Comparison of ENCODE assay signal across 1 cellular context in genomic region chr2:33208400-33208799, GRCh38.
TF ChIP-seq lines count a peak whose summit lies in the region.

No MANE protein-coding gene starts in this region.

TF ChIP-seq in GM23338, 12 proteins besides CTCF, POLR2A, EP300 and RAD21 (continued from another document):
- TF ChIP-seq, protein P1, sequence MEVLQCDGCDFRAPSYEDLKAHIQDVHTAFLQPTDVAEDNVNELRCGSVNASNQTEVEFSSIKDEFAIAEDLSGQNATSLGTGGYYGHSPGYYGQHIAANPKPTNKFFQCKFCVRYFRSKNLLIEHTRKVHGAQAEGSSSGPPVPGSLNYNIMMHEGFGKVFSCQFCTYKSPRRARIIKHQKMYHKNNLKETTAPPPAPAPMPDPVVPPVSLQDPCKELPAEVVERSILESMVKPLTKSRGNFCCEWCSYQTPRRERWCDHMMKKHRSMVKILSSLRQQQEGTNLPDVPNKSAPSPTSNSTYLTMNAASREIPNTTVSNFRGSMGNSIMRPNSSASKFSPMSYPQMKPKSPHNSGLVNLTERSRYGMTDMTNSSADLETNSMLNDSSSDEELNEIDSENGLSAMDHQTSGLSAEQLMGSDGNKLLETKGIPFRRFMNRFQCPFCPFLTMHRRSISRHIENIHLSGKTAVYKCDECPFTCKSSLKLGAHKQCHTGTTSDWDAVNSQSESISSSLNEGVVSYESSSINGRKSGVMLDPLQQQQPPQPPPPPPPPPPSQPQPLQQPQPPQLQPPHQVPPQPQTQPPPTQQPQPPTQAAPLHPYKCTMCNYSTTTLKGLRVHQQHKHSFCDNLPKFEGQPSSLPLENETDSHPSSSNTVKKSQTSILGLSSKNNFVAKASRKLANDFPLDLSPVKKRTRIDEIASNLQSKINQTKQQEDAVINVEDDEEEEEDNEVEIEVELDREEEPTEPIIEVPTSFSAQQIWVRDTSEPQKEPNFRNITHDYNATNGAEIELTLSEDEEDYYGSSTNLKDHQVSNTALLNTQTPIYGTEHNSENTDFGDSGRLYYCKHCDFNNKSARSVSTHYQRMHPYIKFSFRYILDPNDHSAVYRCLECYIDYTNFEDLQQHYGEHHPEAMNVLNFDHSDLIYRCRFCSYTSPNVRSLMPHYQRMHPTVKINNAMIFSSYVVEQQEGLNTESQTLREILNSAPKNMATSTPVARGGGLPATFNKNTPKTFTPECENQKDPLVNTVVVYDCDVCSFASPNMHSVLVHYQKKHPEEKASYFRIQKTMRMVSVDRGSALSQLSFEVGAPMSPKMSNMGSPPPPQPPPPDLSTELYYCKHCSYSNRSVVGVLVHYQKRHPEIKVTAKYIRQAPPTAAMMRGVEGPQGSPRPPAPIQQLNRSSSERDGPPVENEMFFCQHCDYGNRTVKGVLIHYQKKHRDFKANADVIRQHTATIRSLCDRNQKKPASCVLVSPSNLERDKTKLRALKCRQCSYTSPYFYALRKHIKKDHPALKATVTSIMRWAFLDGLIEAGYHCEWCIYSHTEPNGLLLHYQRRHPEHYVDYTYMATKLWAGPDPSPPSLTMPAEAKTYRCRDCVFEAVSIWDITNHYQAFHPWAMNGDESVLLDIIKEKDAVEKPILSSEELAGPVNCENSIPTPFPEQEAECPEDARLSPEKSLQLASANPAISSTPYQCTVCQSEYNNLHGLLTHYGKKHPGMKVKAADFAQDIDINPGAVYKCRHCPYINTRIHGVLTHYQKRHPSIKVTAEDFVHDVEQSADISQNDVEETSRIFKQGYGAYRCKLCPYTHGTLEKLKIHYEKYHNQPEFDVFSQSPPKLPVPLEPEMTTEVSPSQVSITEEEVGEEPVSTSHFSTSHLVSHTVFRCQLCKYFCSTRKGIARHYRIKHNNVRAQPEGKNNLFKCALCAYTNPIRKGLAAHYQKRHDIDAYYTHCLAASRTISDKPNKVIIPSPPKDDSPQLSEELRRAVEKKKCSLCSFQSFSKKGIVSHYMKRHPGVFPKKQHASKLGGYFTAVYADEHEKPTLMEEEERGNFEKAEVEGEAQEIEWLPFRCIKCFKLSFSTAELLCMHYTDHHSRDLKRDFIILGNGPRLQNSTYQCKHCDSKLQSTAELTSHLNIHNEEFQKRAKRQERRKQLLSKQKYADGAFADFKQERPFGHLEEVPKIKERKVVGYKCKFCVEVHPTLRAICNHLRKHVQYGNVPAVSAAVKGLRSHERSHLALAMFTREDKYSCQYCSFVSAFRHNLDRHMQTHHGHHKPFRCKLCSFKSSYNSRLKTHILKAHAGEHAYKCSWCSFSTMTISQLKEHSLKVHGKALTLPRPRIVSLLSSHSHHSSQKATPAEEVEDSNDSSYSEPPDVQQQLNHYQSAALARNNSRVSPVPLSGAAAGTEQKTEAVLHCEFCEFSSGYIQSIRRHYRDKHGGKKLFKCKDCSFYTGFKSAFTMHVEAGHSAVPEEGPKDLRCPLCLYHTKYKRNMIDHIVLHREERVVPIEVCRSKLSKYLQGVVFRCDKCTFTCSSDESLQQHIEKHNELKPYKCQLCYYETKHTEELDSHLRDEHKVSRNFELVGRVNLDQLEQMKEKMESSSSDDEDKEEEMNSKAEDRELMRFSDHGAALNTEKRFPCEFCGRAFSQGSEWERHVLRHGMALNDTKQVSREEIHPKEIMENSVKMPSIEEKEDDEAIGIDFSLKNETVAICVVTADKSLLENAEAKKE (CRISPR knock-in tag; IDR thresholded peaks at IDR 0.05): no peak
- TF ChIP-seq EZH2phosphoT487 (IDR thresholded peaks at IDR 0.05; ENCODE audit: unreplicated experiment) (no peak), CREB1 (CRISPR knock-in tag; IDR thresholded peaks at IDR 0.05; ENCODE audit: low read depth) (no peak), ZNF331 (CRISPR knock-in tag; IDR thresholded peaks at IDR 0.05; ENCODE audit: low read depth) (no peak), JUNB (IDR thresholded peaks at IDR 0.05; ENCODE audit: unreplicated experiment) (no peak), REST (IDR thresholded peaks at IDR 0.05; ENCODE audit: unreplicated experiment) (no peak), NANOG (IDR thresholded peaks at IDR 0.05; ENCODE audit: borderline replicate concordance) (no peak), STAT1 (IDR thresholded peaks at IDR 0.05; ENCODE audit: unreplicated experiment) (no peak), POLR2AphosphoS5 (IDR thresholded peaks at IDR 0.05; ENCODE audit: low read depth) (no peak), EZH2 (IDR thresholded peaks at IDR 0.05; ENCODE audit: low read depth, unreplicated experiment) (no peak)
TF ChIP-seq in GM23338: peak in this region for 0.
